26 cellular contexts compared by ENCODE assay signal in genomic region chr5:141976176-141976575, GRCh38. TPM values are rescaled to one million over a fixed set of nuclear protein-coding genes. Genes with fewer than 3 reads are reported as not detected.
"Had no signal": no experiment of that assay in that cellular context is flagged by ENCODE, and none has a peak within 500 bp of the region (broad histone marks: within the 10 kb centered on the region; RNA-seq: fewer than 3 reads in every experiment).

No MANE protein-coding gene starts in this region.

- H3K4me3 Mint-ChIP-seq: mesothelial cell of epicardium; naive B cell; natural killer cell treated with Interleukin-12 subunit alpha and Interleukin-12 subunit beta and Interleukin-15 and Interleukin-18, amount 100 ng/mL, for 72 hours; stimulated activated memory B cell treated with anti-CD40 and anti-IgM and Interleukin-4, amounts not matched to agents 10 μg/mL and 1 μg/mL and 100 μg/mL, for 72 hours had no signal

- H3K27ac ChIP-seq: left lung, lower lobe of right lung, ovary, right atrium auricular region, right lobe of liver, stomach, testis, thyroid gland, transverse colon, upper lobe of right lung had no signal

- H3K27me3 ChIP-seq: left lung, ovary, right atrium auricular region, right lobe of liver, stomach, testis, thyroid gland, transverse colon, upper lobe of right lung had no signal

- H3K4me1 Mint-ChIP-seq: mesothelial cell of epicardium; stimulated activated memory B cell treated with anti-CD40 and anti-IgM and Interleukin-4, amounts not matched to agents 10 μg/mL and 1 μg/mL and 100 μg/mL, for 72 hours had no signal

- FAIRE-seq: kidney, urothelium cell line had no signal

- H3K9me3 Mint-ChIP-seq: mesothelial cell of epicardium; naive B cell; natural killer cell treated with Interleukin-12 subunit alpha and Interleukin-12 subunit beta and Interleukin-15 and Interleukin-18, amount 100 ng/mL, for 72 hours; stimulated activated memory B cell treated with anti-CD40 and anti-IgM and Interleukin-4, amounts not matched to agents 10 μg/mL and 1 μg/mL and 100 μg/mL, for 72 hours had no signal

- H3K27me3 Mint-ChIP-seq: naive B cell; natural killer cell treated with Interleukin-12 subunit alpha and Interleukin-12 subunit beta and Interleukin-15 and Interleukin-18, amount 100 ng/mL, for 72 hours; progenitor cell of endocrine pancreas; stimulated activated memory B cell treated with anti-CD40 and anti-IgM and Interleukin-4, amounts not matched to agents 10 μg/mL and 1 μg/mL and 100 μg/mL, for 72 hours had no signal

- ATAC-seq: left colon; left lung; lower lobe of right lung; natural killer cell treated with Interleukin-12 subunit alpha and Interleukin-12 subunit beta and Interleukin-15 and Interleukin-18, amount 100 ng/mL, for 72 hours; right lobe of liver; stimulated activated memory B cell treated with anti-CD40 and anti-IgM and Interleukin-4, amounts not matched to agents 10 μg/mL and 1 μg/mL and 100 μg/mL, for 72 hours; stimulated activated naive CD8-positive, alpha-beta T cell treated with anti-CD3 and anti-CD28 coated beads, Interleukin-15, Interleukin-2, amounts not matched to agents 100 U/mL and 50 U/mL, for 24 hours; upper lobe of right lung had no signal

- H3K9me3 ChIP-seq: left lung, lower lobe of right lung, ovary, right atrium auricular region, right lobe of liver, stomach, testis, thyroid gland, transverse colon, upper lobe of right lung had no signal

- H3K36me3 ChIP-seq: ovary had no signal

- H3K27ac Mint-ChIP-seq: mesothelial cell of epicardium; natural killer cell treated with Interleukin-12 subunit alpha and Interleukin-12 subunit beta and Interleukin-15 and Interleukin-18, amount 100 ng/mL, for 72 hours; progenitor cell of endocrine pancreas; stimulated activated memory B cell treated with anti-CD40 and anti-IgM and Interleukin-4, amounts not matched to agents 10 μg/mL and 1 μg/mL and 100 μg/mL, for 72 hours had no signal

- H3K4me3 ChIP-seq: left lung, lower lobe of right lung, ovary, right atrium auricular region, right lobe of liver, smooth muscle cell, stomach, testis, thyroid gland, transverse colon, upper lobe of right lung had no signal

- DNase-seq: hippocampal formation; kidney; left colon; left lung; lower lobe of right lung; mesendoderm; naive B cell; ovary; right lobe of liver; stimulated activated CD4-positive, alpha-beta T cell treated with anti-CD3 and anti-CD28 coated beads, Interleukin-1b, Interleukin-23, amount 100 ng/mL, for 48 hours; stimulated activated CD4-positive, alpha-beta T cell treated with anti-CD3 and anti-CD28 coated beads, Interleukin-2, amount 100 ng/mL, for 48 hours; stimulated activated CD4-positive, alpha-beta T cell treated with anti-CD3 and anti-CD28 coated beads, Interleukin-4, amount 100 ng/mL, for 4 hours; stimulated activated CD8-positive, alpha-beta memory T cell treated with anti-CD3 and anti-CD28 coated beads, Interleukin-4, amount 100 ng/mL, for 48 hours; stimulated activated naive CD8-positive, alpha-beta T cell treated with anti-CD3 and anti-CD28 coated beads, Interleukin-15, Interleukin-2, amounts not matched to agents 100 U/mL and 50 U/mL, for 24 hours; stomach; testis; thyroid gland; transverse colon; upper lobe of right lung had no signal

RNA-seq across cellular contexts. Expression of gene PCDH12, which starts 18.2 kb away (rescaled TPM):
- total RNA-seq: progenitor cell of endocrine pancreas, smooth muscle cell had no signal
